13 cellular contexts compared by ENCODE assay signal in the genomic region with DNA sequence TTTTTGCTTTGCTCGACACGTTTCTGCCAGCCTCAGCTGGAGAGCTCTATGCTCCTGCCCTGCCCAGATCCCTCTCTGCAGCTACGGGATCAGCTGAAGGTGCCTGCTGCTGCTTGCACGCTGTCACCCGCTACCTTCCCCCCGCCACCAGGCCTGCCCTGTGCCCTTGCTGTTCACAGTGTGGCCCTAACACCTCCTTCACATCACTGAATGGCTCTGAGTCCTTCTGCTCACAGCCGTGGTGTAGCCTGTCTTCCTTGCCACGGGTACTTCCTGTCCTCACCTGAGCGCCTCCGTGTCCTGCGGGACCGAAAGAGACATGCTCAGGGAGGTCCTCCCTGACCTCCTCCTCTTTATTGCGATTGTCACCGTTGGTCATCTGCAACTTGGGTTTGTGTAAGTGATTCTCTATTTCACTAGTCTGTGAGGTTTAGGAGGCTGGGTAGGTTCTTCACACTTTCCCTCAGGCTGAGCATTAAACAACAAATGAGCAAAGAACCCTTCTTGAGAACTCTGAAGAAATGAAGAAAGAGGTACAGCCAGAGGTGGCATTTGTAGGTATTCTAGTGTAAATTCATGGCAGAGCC.
A peak's percentile ranks its signal among the peaks of the same experiment; 100 is the strongest.
DNase-seq lines count a peak whose midpoint lies in the region; ATAC-seq and TF ChIP-seq lines count a peak whose summit lies in the region.
"Had no signal": no experiment of that assay in that cellular context is flagged by ENCODE, and none has a peak within 500 bp of the region (broad histone marks: within the 10 kb centered on the region; RNA-seq: fewer than 3 reads in every experiment).

No MANE protein-coding gene starts in this region.

- CTCF ChIA-PET in Caco-2 (lab: Charles Lee), result interaction anchor here (0.6 kb wide), 1 partner anchor 296 kb away, joined by 3 read pairs; no protein-coding TSS in a partner anchor
- CTCF ChIA-PET in GM10248 (lab: Yijun Ruan, JAX), result interaction anchor here (1.0 to 1.5 kb wide), 2 partner anchors 13 to 108 kb away, joined by 3 read pairs; no protein-coding TSS in a partner anchor

- DNase-seq in Caco-2, result no peak
- DNase-seq in natural killer cell, result no peak
- DNase-seq in GM10248 (ENCODE audit: extremely low spot score), result no peak
- DNase-seq: activated CD4-positive, alpha-beta T cell treated with anti-CD3 and anti-CD28 coated beads, Interleukin-2, amount 10 ng/mL, durations not matched to agents 7 days and 5 days; head of caudate nucleus; HFFc6; Karpas-422; stimulated activated CD4-positive, alpha-beta T cell treated with anti-CD3 and anti-CD28 coated beads, Interleukin-2, amount 100 ng/mL, for 48 hours had no signal

- intact Hi-C loops in Caco-2 (cut with micrococcal nuclease; ENCODE audit: unreplicated experiment), result no loop called here
- intact Hi-C loops in natural killer cell (cut with micrococcal nuclease), result loop anchor here (5.0 kb wide), 1 partner anchor 75 kb away; no protein-coding TSS in a partner anchor

- no peaks in the 10 kb centered on the region for H3K27me3 ChIP-seq in Caco-2 (replicated peaks; ENCODE audit: control insufficient read depth, insufficient read depth, low read length)

- no peaks in the 10 kb centered on the region for H3K9me3 ChIP-seq in Caco-2

- POLR2A ChIA-PET in Caco-2 (lab: Charles Lee), result no interaction called here
- POLR2A ChIA-PET in GM10248 (lab: Yijun Ruan, JAX), result no interaction called here

- H3K36me3 Mint-ChIP-seq in Caco-2 (ENCODE audit: insufficient read depth, unreplicated experiment) (peaks cover 77% of the 10 kb centered on the region), natural killer cell (no peaks in the 10 kb centered on the region)
- peaks cover 97% of the 10 kb centered on the region for H3K36me3 Mint-ChIP-seq in activated T-helper 17 cell treated with anti-CD3 and anti-CD28 coated beads, Interleukin-2, amount 50 U/mL, for 72 hours (ENCODE audit: low read depth)

- peak overlapping the region; percentile 21 for H3K27ac Mint-ChIP-seq in Caco-2 (ENCODE audit: unreplicated experiment)
- H3K27ac Mint-ChIP-seq in activated T-helper 17 cell treated with anti-CD3 and anti-CD28 coated beads, Interleukin-2, amount 50 U/mL, for 72 hours, result peak overlapping the region; percentile 73
- peak overlapping the region; percentile 75 to 83 for H3K27ac Mint-ChIP-seq in natural killer cell
- H3K27ac Mint-ChIP-seq: HFFc6 had no signal

- H3K4me1 ChIP-seq in Caco-2, result peaks cover 19% of the 10 kb centered on the region

- no peaks in the 10 kb centered on the region for H3K9me3 Mint-ChIP-seq in Caco-2 (ENCODE audit: unreplicated experiment)
- H3K9me3 Mint-ChIP-seq in activated T-helper 17 cell treated with anti-CD3 and anti-CD28 coated beads, Interleukin-2, amount 50 U/mL, for 72 hours, result no peaks in the 10 kb centered on the region
- H3K9me3 Mint-ChIP-seq in natural killer cell, result no peaks in the 10 kb centered on the region
- H3K9me3 Mint-ChIP-seq: activated CD4-positive, alpha-beta T cell treated with anti-CD3 and anti-CD28 coated beads, Interleukin-2, amount 10 ng/mL, durations not matched to agents 7 days and 5 days; HFFc6 had no signal

- H3K27me3 Mint-ChIP-seq in Caco-2 (ENCODE audit: insufficient read depth, unreplicated experiment) (no peaks in the 10 kb centered on the region), natural killer cell (ENCODE audit: low read depth in 2 of 2) (no peaks in the 10 kb centered on the region)
- no peaks in the 10 kb centered on the region for H3K27me3 Mint-ChIP-seq in activated T-helper 17 cell treated with anti-CD3 and anti-CD28 coated beads, Interleukin-2, amount 50 U/mL, for 72 hours
- H3K27me3 Mint-ChIP-seq: activated CD4-positive, alpha-beta T cell treated with anti-CD3 and anti-CD28 coated beads, Interleukin-2, amount 10 ng/mL, durations not matched to agents 7 days and 5 days had no signal

- no peak overlapping the region for H3K4me3 Mint-ChIP-seq in Caco-2 (ENCODE audit: unreplicated experiment)
- H3K4me3 Mint-ChIP-seq in activated T-helper 17 cell treated with anti-CD3 and anti-CD28 coated beads, Interleukin-2, amount 50 U/mL, for 72 hours, result peak overlapping the region; percentile 68
- no peak overlapping the region for H3K4me3 Mint-ChIP-seq in natural killer cell
- H3K4me3 Mint-ChIP-seq: activated CD4-positive, alpha-beta T cell treated with anti-CD3 and anti-CD28 coated beads, Interleukin-2, amount 10 ng/mL, durations not matched to agents 7 days and 5 days; HFFc6 had no signal

- H3K36me3 ChIP-seq in Caco-2 (ENCODE audit: control insufficient read depth, insufficient read depth, low read length), result peaks cover 4% of the 10 kb centered on the region

- no peak overlapping the region for H3K4me3 ChIP-seq in Caco-2 (ENCODE audit: low read depth, low read length)
- H3K4me3 ChIP-seq: lung had no signal

- ATAC-seq in GM18502 (IDR thresholded peaks at IDR 0.05; ENCODE audit: poor library complexity, unreplicated experiment) (peak; percentile 37), natural killer cell (peak; percentile 42 to 56 (median 54)), GM21825 (IDR thresholded peaks at IDR 0.05; ENCODE audit: unreplicated experiment) (no peak), HG02852 (IDR thresholded peaks at IDR 0.05; ENCODE audit: unreplicated experiment) (no peak)
- ATAC-seq in activated T-helper 17 cell treated with anti-CD3 and anti-CD28 coated beads, Interleukin-2, amount 50 U/mL, for 72 hours (replicated peaks), result peak; percentile 18

- no TSS peak for BruUV-seq in Caco-2 (replicated peaks; lab: Mats Ljungman, UMichigan)

- TF ChIP-seq CTCF in Caco-2 (IDR thresholded peaks at IDR 0.05; ENCODE audit: insufficient read depth in 1 of 2, low read depth in 1 of 2, low read length in 1 of 2, severe bottlenecking in 1 of 2, unreplicated experiment in 1 of 2) (no peak), natural killer cell (IDR thresholded peaks at IDR 0.05) (no peak), GM10248 (IDR thresholded peaks at IDR 0.05; ENCODE audit: control extremely low read depth, extremely low read depth, low read depth, missing control alignments) (no peak)

- H3K4me1 Mint-ChIP-seq in Caco-2 (ENCODE audit: low read depth, unreplicated experiment) (peaks cover 42% of the 10 kb centered on the region), natural killer cell (peaks cover 61 to 72% of the 10 kb centered on the region in 2 donors)
- H3K4me1 Mint-ChIP-seq in activated T-helper 17 cell treated with anti-CD3 and anti-CD28 coated beads, Interleukin-2, amount 50 U/mL, for 72 hours, result peaks cover 79% of the 10 kb centered on the region

Comparison
In these comparisons a context has a peak if more than half of its experiments do, and no peak if none do; other contexts are left out.
1. H3K27ac Mint-ChIP-seq: peak in every context shown above with its lines; median percentile 79 in natural killer cell; 73 in activated T-helper 17 cell treated with anti-CD3 and anti-CD28 coated beads, Interleukin-2, amount 50 U/mL, for 72 hours; 21 in Caco-2.
2. ATAC-seq: peak in GM18502 (single experiment), activated T-helper 17 cell treated with anti-CD3 and anti-CD28 coated beads, Interleukin-2, amount 50 U/mL, for 72 hours (single experiment) and natural killer cell (3 of 3); none in GM21825 (single experiment) and HG02852 (single experiment).